Comparison of ENCODE assay signal across 12 cellular contexts in the genomic region with DNA sequence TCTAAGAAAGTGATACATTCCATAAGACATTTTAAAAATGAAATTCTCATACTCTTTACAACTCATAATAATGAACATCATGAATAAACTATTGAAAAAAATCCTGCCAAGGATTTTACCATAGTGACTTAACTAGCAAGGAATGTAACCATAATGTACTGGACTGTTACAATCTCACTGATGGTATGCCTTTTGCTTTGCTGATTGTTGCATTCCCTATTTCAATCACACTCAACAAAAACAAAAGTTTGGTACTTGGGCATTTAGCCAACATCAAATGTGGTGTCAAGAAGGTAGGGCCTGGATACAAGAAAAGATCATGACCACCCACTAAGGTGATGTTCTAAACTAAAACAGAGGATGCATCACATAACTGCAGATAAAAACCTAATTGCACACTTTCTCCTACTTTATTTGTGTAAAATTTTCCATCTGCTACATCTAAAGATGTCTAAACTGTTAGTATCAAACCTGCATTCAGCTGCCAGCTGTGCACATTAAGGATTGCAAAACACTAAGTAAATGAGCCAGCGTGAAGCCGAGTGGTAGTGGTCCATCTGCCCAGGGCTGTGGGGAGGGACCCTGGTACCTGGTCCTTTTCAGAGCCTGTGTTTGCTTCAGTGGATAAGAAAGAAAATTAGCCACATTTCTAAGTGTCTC.
DNase-seq lines count a peak whose midpoint lies in the region; ATAC-seq and TF ChIP-seq lines count a peak whose summit lies in the region.
"Had no signal": no experiment of that assay in that cellular context is flagged by ENCODE, and none has a peak within 500 bp of the region (broad histone marks: within the 10 kb centered on the region; RNA-seq: fewer than 3 reads in every experiment).

No MANE protein-coding gene starts in this region.

- H3K27me3 ChIP-seq in fibroblast of lung (ENCODE audit: control insufficient read depth, insufficient read depth, low read length) (no peaks in the 10 kb centered on the region), smooth muscle cell (ENCODE audit: low read depth) (no peaks in the 10 kb centered on the region)
- H3K27me3 ChIP-seq: heart right ventricle had no signal

- H2AFZ ChIP-seq in fibroblast of lung (ENCODE audit: low read length) = no peak overlapping the region
- H2AFZ ChIP-seq in smooth muscle cell (ENCODE audit: low read depth) = no peak overlapping the region

- no peak for TF ChIP-seq CTCF in HFF-Myc (IDR thresholded peaks at IDR 0.05; ENCODE audit: low read depth, low read length, missing control alignments)
- TF ChIP-seq CTCF in fibroblast of lung (conservative IDR thresholded peaks at IDR 0.05 in 1 of 2, IDR thresholded peaks at IDR 0.05 in 1 of 2; ENCODE audit: low read depth in 1 of 2, low read length in 2 of 2) = no peak
- TF ChIP-seq CTCF in smooth muscle cell (IDR thresholded peaks at IDR 0.05; ENCODE audit: borderline replicate concordance, insufficient read depth, poor library complexity, severe bottlenecking) = no peak

- H3K36me3 ChIP-seq in SK-N-MC (ENCODE audit: insufficient read depth, low read length) (no peaks in the 10 kb centered on the region), fibroblast of lung (ENCODE audit: control insufficient read depth, insufficient read depth, low read length) (no peaks in the 10 kb centered on the region), smooth muscle cell (ENCODE audit: low read depth) (no peaks in the 10 kb centered on the region)
- H3K36me3 ChIP-seq: heart right ventricle had no signal

- no peak overlapping the region for H3K4me3 ChIP-seq in HFF-Myc (replicated peaks; ENCODE audit: low read depth, low read length)
- no peak overlapping the region for H3K4me3 ChIP-seq in SK-N-MC
- no peak overlapping the region for H3K4me3 ChIP-seq in fibroblast of lung (replicated peaks in 1 of 4; ENCODE audit: control extremely low read depth in 1 of 4, insufficient read depth in 1 of 4, low read depth in 3 of 4, low read length in 4 of 4)
- H3K4me3 ChIP-seq in skeletal muscle cell (ENCODE audit: low read depth, low read length) = no peak overlapping the region
- no peak overlapping the region for H3K4me3 ChIP-seq in smooth muscle cell
- H3K4me3 ChIP-seq: heart right ventricle had no signal

- no peaks in the 10 kb centered on the region for H3F3A ChIP-seq in smooth muscle cell (ENCODE audit: low read depth)

- H3K9me3 ChIP-seq in SK-N-MC (ENCODE audit: low read depth, low read length) = no peaks in the 10 kb centered on the region; the same call in 1 of the 2 replicates
- H3K9me3 ChIP-seq in fibroblast of lung (ENCODE audit: control insufficient read depth, insufficient read depth, low read depth, low read length) = no peaks in the 10 kb centered on the region
- H3K9me3 ChIP-seq in smooth muscle cell (replicated peaks; ENCODE audit: low read depth) = no peaks in the 10 kb centered on the region

- no peak for ATAC-seq in HG02763 (IDR thresholded peaks at IDR 0.05; ENCODE audit: unreplicated experiment)
- ATAC-seq in GM21360 (IDR thresholded peaks at IDR 0.05; ENCODE audit: unreplicated experiment) = no peak
- ATAC-seq in HG03521 (IDR thresholded peaks at IDR 0.05; ENCODE audit: unreplicated experiment) = no peak
- ATAC-seq: heart right ventricle had no signal

- H3K4me2 ChIP-seq in fibroblast of lung (ENCODE audit: extremely low read depth, insufficient read depth, low read length) (peak overlapping the region; percentile 55), smooth muscle cell (no peak overlapping the region)

- H3K4me1 ChIP-seq in fibroblast of lung (ENCODE audit: control insufficient read depth, extremely low read depth, insufficient read depth, low read length) = peaks cover 7% of the 10 kb centered on the region
- H3K4me1 ChIP-seq in smooth muscle cell (ENCODE audit: low read depth) = no peaks in the 10 kb centered on the region

- H3K79me2 ChIP-seq in fibroblast of lung (ENCODE audit: control insufficient read depth, insufficient read depth, low read length) (no peaks in the 10 kb centered on the region), smooth muscle cell (ENCODE audit: low read depth) (no peaks in the 10 kb centered on the region)

- WGBS in smooth muscle cell (ENCODE audit: low lambda C conversion rate) = 94% methylated on average over 2 of the region's 2 CpGs

- H3K27ac ChIP-seq in SK-N-MC (peak overlapping the region; percentile 42), fibroblast of lung (ENCODE audit: insufficient read depth, low read length) (no peak overlapping the region), smooth muscle cell (ENCODE audit: low read depth) (no peak overlapping the region)

- no peak overlapping the region for H3K9ac ChIP-seq in SK-N-MC (ENCODE audit: insufficient read length)
- no peak overlapping the region for H3K9ac ChIP-seq in fibroblast of lung (ENCODE audit: insufficient read depth, low read length)
- H3K9ac ChIP-seq in smooth muscle cell (ENCODE audit: low read depth) = no peak overlapping the region

- H4K20me1 ChIP-seq in fibroblast of lung (ENCODE audit: control insufficient read depth, extremely low read depth, insufficient read depth, low read length) (no peaks in the 10 kb centered on the region), smooth muscle cell (ENCODE audit: low read depth) (no peaks in the 10 kb centered on the region)

- DNase-seq in HFF-Myc (ENCODE audit: extremely low read depth, low read depth) = peak; percentile 74
- no peak for DNase-seq in SK-N-MC (ENCODE audit: low read depth, low spot score)
- DNase-seq in fibroblast of lung (ENCODE audit: low read depth in 2 of 2) = peak; percentile 80 to 88
- DNase-seq in skeletal muscle cell (ENCODE audit: low read depth) = peak; percentile 65
- no peak for DNase-seq in smooth muscle cell (lab: John Stamatoyannopoulos, UW; ENCODE audit: unreplicated experiment)
- DNase-seq: activated CD4-positive, alpha-beta memory T cell treated with anti-CD3 and anti-CD28 coated beads for 36 hours; activated gamma-delta T cell; heart right ventricle; stimulated activated CD4-positive, alpha-beta T cell treated with anti-CD3 and anti-CD28 coated beads, Interleukin-2, amount 100 ng/mL, for 48 hours had no signal

Comparison
In these comparisons a context has a peak if more than half of its experiments do, and no peak if none do; other contexts are left out.
1. DNase-seq: peak in HFF-Myc (single experiment), fibroblast of lung (2 of 2) and skeletal muscle cell (single experiment); none in SK-N-MC (single experiment) and smooth muscle cell (single experiment).